ENCODE assay signal across 1 cellular context in the genomic region with DNA sequence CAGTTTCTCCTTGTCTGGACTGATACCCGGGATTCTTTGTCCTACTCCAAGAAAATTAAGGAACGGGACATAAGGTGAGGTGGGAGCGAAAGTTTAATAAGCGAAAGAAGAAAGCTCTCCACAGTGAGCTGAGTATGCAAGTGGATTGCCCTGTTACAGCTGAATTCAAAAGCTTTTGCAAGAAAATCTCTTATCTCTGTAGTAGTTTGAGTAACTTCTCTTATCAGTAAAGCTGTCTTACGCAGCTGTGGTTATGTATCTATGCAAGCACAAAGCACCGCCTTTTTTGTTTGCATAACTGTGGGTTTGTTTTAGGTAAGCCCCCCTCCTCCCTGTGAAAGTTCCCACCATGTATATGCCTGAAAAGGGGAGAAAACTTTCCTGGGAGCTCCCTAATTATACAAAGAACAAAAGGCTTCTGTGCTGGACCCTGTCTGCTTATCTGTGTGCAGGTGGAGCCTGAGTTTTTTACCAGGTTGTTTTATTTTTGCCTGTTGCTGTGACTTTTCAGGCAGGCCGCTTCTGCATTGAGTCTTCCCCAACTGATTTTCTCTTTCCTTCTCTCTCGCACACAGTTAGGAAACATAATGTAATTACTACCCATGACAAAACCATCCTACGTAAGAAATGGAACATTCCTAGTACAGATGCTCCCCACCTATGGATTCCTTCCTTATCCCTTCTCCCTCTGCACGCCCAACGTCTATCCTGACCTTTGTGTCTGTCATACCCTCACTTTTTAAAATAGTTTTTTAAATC.
TF ChIP-seq lines count a peak whose summit lies in the region.

No MANE protein-coding gene starts in this region.

TF ChIP-seq in K562, 482 proteins besides CTCF, POLR2A, EP300 and RAD21 (continued from another document and continues in another):
- TF ChIP-seq YY1 (IDR thresholded peaks at IDR 0.05; ENCODE audit: borderline replicate concordance in 1 of 3, control insufficient read depth in 1 of 3, extremely low read depth in 1 of 3, insufficient read depth in 3 of 3, insufficient read length in 1 of 3, insufficient replicate concordance in 2 of 3, low read depth in 1 of 3, low read length in 2 of 3) = no peak
- TF ChIP-seq, protein P1, sequence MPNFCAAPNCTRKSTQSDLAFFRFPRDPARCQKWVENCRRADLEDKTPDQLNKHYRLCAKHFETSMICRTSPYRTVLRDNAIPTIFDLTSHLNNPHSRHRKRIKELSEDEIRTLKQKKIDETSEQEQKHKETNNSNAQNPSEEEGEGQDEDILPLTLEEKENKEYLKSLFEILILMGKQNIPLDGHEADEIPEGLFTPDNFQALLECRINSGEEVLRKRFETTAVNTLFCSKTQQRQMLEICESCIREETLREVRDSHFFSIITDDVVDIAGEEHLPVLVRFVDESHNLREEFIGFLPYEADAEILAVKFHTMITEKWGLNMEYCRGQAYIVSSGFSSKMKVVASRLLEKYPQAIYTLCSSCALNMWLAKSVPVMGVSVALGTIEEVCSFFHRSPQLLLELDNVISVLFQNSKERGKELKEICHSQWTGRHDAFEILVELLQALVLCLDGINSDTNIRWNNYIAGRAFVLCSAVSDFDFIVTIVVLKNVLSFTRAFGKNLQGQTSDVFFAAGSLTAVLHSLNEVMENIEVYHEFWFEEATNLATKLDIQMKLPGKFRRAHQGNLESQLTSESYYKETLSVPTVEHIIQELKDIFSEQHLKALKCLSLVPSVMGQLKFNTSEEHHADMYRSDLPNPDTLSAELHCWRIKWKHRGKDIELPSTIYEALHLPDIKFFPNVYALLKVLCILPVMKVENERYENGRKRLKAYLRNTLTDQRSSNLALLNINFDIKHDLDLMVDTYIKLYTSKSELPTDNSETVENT (CRISPR knock-in tag; IDR thresholded peaks at IDR 0.05) = no peak
- TF ChIP-seq, protein P2, sequence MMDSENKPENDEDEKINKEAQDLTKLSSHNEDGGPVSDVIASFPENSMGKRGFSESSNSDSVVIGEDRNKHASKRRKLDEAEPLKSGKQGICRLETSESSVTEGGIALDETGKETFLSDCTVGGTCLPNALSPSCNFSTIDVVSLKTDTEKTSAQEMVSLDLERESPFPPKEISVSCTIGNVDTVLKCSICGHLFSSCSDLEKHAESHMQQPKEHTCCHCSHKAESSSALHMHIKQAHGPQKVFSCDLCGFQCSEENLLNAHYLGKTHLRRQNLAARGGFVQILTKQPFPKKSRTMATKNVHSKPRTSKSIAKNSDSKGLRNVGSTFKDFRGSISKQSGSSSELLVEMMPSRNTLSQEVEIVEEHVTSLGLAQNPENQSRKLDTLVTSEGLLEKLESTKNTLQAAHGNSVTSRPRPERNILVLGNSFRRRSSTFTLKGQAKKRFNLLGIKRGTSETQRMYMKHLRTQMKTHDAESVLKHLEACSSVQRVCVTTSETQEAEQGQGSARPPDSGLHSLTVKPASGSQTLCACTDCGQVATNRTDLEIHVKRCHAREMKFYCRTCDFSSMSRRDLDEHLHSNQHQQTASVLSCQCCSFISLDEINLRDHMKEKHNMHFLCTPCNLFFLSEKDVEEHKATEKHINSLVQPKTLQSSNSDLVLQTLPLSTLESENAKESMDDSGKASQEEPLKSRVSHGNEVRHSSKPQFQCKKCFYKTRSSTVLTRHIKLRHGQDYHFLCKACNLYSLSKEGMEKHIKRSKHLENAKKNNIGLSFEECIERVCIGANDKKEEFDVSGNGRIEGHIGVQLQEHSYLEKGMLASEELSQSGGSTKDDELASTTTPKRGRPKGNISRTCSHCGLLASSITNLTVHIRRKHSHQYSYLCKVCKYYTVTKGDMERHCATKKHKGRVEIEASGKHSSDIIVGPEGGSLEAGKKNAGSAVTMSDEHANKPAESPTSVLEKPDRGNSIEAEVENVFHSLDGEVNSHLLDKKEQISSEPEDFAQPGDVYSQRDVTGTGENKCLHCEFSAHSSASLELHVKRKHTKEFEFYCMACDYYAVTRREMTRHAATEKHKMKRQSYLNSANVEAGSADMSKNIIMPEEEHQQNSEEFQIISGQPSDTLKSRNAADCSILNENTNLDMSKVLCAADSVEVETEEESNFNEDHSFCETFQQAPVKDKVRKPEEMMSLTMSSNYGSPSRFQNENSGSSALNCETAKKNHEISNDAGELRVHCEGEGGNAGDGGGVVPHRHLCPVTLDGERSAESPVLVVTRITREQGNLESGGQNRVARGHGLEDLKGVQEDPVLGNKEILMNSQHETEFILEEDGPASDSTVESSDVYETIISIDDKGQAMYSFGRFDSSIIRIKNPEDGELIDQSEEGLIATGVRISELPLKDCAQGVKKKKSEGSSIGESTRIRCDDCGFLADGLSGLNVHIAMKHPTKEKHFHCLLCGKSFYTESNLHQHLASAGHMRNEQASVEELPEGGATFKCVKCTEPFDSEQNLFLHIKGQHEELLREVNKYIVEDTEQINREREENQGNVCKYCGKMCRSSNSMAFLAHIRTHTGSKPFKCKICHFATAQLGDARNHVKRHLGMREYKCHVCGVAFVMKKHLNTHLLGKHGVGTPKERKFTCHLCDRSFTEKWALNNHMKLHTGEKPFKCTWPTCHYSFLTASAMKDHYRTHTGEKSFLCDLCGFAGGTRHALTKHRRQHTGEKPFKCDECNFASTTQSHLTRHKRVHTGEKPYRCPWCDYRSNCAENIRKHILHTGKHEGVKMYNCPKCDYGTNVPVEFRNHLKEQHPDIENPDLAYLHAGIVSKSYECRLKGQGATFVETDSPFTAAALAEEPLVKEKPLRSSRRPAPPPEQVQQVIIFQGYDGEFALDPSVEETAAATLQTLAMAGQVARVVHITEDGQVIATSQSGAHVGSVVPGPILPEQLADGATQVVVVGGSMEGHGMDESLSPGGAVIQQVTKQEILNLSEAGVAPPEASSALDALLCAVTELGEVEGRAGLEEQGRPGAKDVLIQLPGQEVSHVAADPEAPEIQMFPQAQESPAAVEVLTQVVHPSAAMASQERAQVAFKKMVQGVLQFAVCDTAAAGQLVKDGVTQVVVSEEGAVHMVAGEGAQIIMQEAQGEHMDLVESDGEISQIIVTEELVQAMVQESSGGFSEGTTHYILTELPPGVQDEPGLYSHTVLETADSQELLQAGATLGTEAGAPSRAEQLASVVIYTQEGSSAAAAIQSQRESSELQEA (IDR thresholded peaks at IDR 0.05; ENCODE audit: low read depth) = no peak
- no peak for TF ChIP-seq ZNF174 (CRISPR knock-in tag; IDR thresholded peaks at IDR 0.05)
- no peak for TF ChIP-seq MCM5 (IDR thresholded peaks at IDR 0.05; ENCODE audit: low read depth)
- TF ChIP-seq RBM15 (IDR thresholded peaks at IDR 0.05; ENCODE audit: insufficient read depth, low read length) = no peak
- no peak for TF ChIP-seq NCOA2 (IDR thresholded peaks at IDR 0.05; ENCODE audit: partially characterized antibody in 2 of 2)
- TF ChIP-seq NFRKB (IDR thresholded peaks at IDR 0.05; ENCODE audit: low read depth) = no peak
- no peak for TF ChIP-seq SIX5 (IDR thresholded peaks at IDR 0.05; ENCODE audit: borderline replicate concordance in 1 of 2, insufficient read depth in 1 of 2, low read depth in 1 of 2, low read length in 2 of 2)
- no peak for TF ChIP-seq E2F8 (IDR thresholded peaks at IDR 0.05; ENCODE audit: low read depth, partially characterized antibody)
- no peak for TF ChIP-seq ZNF143 (CRISPR knock-in tag; IDR thresholded peaks at IDR 0.05)
- no peak for TF ChIP-seq ATF2 (CRISPR knock-in tag; IDR thresholded peaks at IDR 0.05)
- no peak for TF ChIP-seq U2AF1 (optimal IDR thresholded peaks at IDR 0.05; ENCODE audit: low read depth, low read length)
- TF ChIP-seq KDM5B (IDR thresholded peaks at IDR 0.05; ENCODE audit: insufficient replicate concordance, low read depth, low read length) = no peak
- no peak for TF ChIP-seq MTA3 (IDR thresholded peaks at IDR 0.05; ENCODE audit: borderline replicate concordance)
- TF ChIP-seq NBN (IDR thresholded peaks at IDR 0.05; ENCODE audit: low read depth) = 0 out of 2 replicates have a peak, but pooled peaks have one; percentile 51
- TF ChIP-seq, protein P3, sequence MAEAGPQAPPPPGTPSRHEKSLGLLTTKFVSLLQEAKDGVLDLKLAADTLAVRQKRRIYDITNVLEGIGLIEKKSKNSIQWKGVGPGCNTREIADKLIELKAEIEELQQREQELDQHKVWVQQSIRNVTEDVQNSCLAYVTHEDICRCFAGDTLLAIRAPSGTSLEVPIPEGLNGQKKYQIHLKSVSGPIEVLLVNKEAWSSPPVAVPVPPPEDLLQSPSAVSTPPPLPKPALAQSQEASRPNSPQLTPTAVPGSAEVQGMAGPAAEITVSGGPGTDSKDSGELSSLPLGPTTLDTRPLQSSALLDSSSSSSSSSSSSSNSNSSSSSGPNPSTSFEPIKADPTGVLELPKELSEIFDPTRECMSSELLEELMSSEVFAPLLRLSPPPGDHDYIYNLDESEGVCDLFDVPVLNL (CRISPR knock-in tag; IDR thresholded peaks at IDR 0.05; ENCODE audit: low read depth) = no peak
- TF ChIP-seq TFAM (CRISPR knock-in tag; conservative IDR thresholded peaks at IDR 0.05) = no peak
- no peak for TF ChIP-seq CGGBP1 (CRISPR knock-in tag; IDR thresholded peaks at IDR 0.05)
- peak; percentile 37 to 80; a peak in 2 of 4 replicates for TF ChIP-seq RCOR1 (IDR thresholded peaks at IDR 0.05; ENCODE audit: borderline replicate concordance in 1 of 2, low read depth in 2 of 2, low read length in 2 of 2)
- no peak for TF ChIP-seq ATF1 (CRISPR knock-in tag; IDR thresholded peaks at IDR 0.05)
- TF ChIP-seq ATF1 (tag; IDR thresholded peaks at IDR 0.05) = peak; percentile 65
- no peak for TF ChIP-seq RBM25 (IDR thresholded peaks at IDR 0.05; ENCODE audit: low read depth, low read length, severe bottlenecking)
- TF ChIP-seq NR2C2 (CRISPR knock-in tag; IDR thresholded peaks at IDR 0.05) = no peak
- TF ChIP-seq NR2C2 (tag; IDR thresholded peaks at IDR 0.05) = no peak
- no peak for TF ChIP-seq ZFP1 (CRISPR knock-in tag; IDR thresholded peaks at IDR 0.05)
- TF ChIP-seq, protein P4, sequence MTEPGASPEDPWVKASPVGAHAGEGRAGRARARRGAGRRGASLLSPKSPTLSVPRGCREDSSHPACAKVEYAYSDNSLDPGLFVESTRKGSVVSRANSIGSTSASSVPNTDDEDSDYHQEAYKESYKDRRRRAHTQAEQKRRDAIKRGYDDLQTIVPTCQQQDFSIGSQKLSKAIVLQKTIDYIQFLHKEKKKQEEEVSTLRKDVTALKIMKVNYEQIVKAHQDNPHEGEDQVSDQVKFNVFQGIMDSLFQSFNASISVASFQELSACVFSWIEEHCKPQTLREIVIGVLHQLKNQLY (CRISPR knock-in tag; conservative IDR thresholded peaks at IDR 0.05) = no peak
- 0 out of 2 replicates have a peak, but pooled peaks have one; percentile 27 for TF ChIP-seq RB1 (IDR thresholded peaks at IDR 0.05; ENCODE audit: low read depth)
- TF ChIP-seq CBX2 (IDR thresholded peaks at IDR 0.05; ENCODE audit: insufficient read depth, low read length, poor library complexity, severe bottlenecking) = no peak
- TF ChIP-seq CHD4 (IDR thresholded peaks at IDR 0.05; ENCODE audit: insufficient read depth, insufficient replicate concordance, low read depth, low read length, poor library complexity, severe bottlenecking) = no peak
- no peak for TF ChIP-seq ZZZ3 (IDR thresholded peaks at IDR 0.05)
- TF ChIP-seq STAT5A (IDR thresholded peaks at IDR 0.05; ENCODE audit: borderline replicate concordance, low read length) = 0 out of 2 replicates have a peak, but pooled peaks have one; percentile 30
- TF ChIP-seq, protein P5, sequence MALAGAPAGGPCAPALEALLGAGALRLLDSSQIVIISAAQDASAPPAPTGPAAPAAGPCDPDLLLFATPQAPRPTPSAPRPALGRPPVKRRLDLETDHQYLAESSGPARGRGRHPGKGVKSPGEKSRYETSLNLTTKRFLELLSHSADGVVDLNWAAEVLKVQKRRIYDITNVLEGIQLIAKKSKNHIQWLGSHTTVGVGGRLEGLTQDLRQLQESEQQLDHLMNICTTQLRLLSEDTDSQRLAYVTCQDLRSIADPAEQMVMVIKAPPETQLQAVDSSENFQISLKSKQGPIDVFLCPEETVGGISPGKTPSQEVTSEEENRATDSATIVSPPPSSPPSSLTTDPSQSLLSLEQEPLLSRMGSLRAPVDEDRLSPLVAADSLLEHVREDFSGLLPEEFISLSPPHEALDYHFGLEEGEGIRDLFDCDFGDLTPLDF (CRISPR knock-in tag; IDR thresholded peaks at IDR 0.05) = no peak
- no peak for TF ChIP-seq SPI1 (IDR thresholded peaks at IDR 0.05; ENCODE audit: borderline replicate concordance, low read depth, low read length)
- TF ChIP-seq CTBP1 (IDR thresholded peaks at IDR 0.05; ENCODE audit: borderline replicate concordance) = peak; percentile 40; the same call in 1 of the 2 replicates
- TF ChIP-seq GABPA (tag; conservative IDR thresholded peaks at IDR 0.05; ENCODE audit: low read depth) = no peak
- TF ChIP-seq MECOM (CRISPR knock-in tag; IDR thresholded peaks at IDR 0.05) = no peak
